In genomic region chr19:47095707-47096704, GRCh38 we compare ENCODE assay signal across 1 cellular context.
A peak's percentile ranks its signal among the peaks of the same experiment; 100 is the strongest.
TF ChIP-seq lines count a peak whose summit lies in the region.

No MANE protein-coding gene starts in this region.

TF ChIP-seq in HCT116, 20 proteins besides CTCF, POLR2A, EP300 and RAD21 (continued from another document):
- TF ChIP-seq REST (IDR thresholded peaks at IDR 0.05; ENCODE audit: low read depth) = no peak
- no peak for TF ChIP-seq ZNF274 (IDR thresholded peaks at IDR 0.05; ENCODE audit: low read depth, low read length)
- TF ChIP-seq EZH2 (IDR thresholded peaks at IDR 0.05) = no peak
- no peak for TF ChIP-seq ELF1 (IDR thresholded peaks at IDR 0.05; ENCODE audit: borderline replicate concordance, low read depth)
- peak; percentile 53 for TF ChIP-seq EGR1 (IDR thresholded peaks at IDR 0.05; ENCODE audit: low read depth)
- peak; percentile 99 for TF ChIP-seq SP1 (IDR thresholded peaks at IDR 0.05; ENCODE audit: low read depth)
- TF ChIP-seq MAX (IDR thresholded peaks at IDR 0.05) = peak; percentile 92
- peak; percentile 65 for TF ChIP-seq POLR2AphosphoS5 (IDR thresholded peaks at IDR 0.05; ENCODE audit: low read depth, low read length)
- peak; percentile 78 for TF ChIP-seq JUND (IDR thresholded peaks at IDR 0.05)
- TF ChIP-seq CEBPB (IDR thresholded peaks at IDR 0.05; ENCODE audit: low read depth) = no peak; the same call in 1 of the 2 replicates
- TF ChIP-seq CBX3 (IDR thresholded peaks at IDR 0.05; ENCODE audit: low read depth) = peak; percentile 91
- TF ChIP-seq SIN3A (IDR thresholded peaks at IDR 0.05; ENCODE audit: low read depth) = peak; percentile 61
- TF ChIP-seq TCF7L2 (IDR thresholded peaks at IDR 0.05; ENCODE audit: borderline replicate concordance, extremely low read depth, insufficient read depth, insufficient read length) = no peak
- peak; percentile 6 for TF ChIP-seq YY1 (IDR thresholded peaks at IDR 0.05; ENCODE audit: extremely low read depth, insufficient replicate concordance, low read depth, low read length)
- TF ChIP-seq FOSL1 (IDR thresholded peaks at IDR 0.05; ENCODE audit: low read depth) = 0 out of 2 replicates have a peak, but pooled peaks have one; percentile 25
- TF ChIP-seq ZFX (IDR thresholded peaks at IDR 0.05) = no peak
- TF ChIP-seq, protein P1, sequence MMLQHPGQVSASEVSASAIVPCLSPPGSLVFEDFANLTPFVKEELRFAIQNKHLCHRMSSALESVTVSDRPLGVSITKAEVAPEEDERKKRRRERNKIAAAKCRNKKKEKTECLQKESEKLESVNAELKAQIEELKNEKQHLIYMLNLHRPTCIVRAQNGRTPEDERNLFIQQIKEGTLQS (IDR thresholded peaks at IDR 0.05) = no peak
- no peak for TF ChIP-seq EZH2phosphoT487 (IDR thresholded peaks at IDR 0.05; ENCODE audit: borderline replicate concordance)
